In genomic region chr10:118918116-118918515, GRCh38 we compare ENCODE assay signal across 24 cellular contexts.
"Had no signal": no experiment of that assay in that cellular context is flagged by ENCODE, and none has a peak within 500 bp of the region (broad histone marks: within the 10 kb centered on the region; RNA-seq: fewer than 3 reads in every experiment).

No MANE protein-coding gene starts in this region.

- H3K4me1 ChIP-seq: left lung, stomach, upper lobe of left lung had no signal

- H3K4me3 ChIP-seq: dorsolateral prefrontal cortex, gastrocnemius medialis, heart left ventricle, left lung, mucosa of descending colon, ovary, sigmoid colon, stomach, thyroid gland, upper lobe of left lung had no signal

- DNase-seq: dorsolateral prefrontal cortex; effector CD4-positive, alpha-beta T cell; gastrocnemius medialis; heart left ventricle; hippocampal formation; left cardiac atrium; left lung; mesenchymal stem cell; mucosa of descending colon; naive B cell; nucleus accumbens; ovary; retina; sigmoid colon; stimulated activated CD4-positive, alpha-beta T cell treated with anti-CD3 and anti-CD28 coated beads, Interleukin-2, amount 100 ng/mL, for 24 hours; stimulated activated CD4-positive, alpha-beta T cell treated with anti-CD3 and anti-CD28 coated beads, Interleukin-4, amount 100 ng/mL, for 24 hours; stimulated activated naive CD4-positive, alpha-beta T cell treated with Interleukin-2 at 50 U/mL for 16 hours; stomach; thyroid gland; upper lobe of left lung had no signal

- H3K9me3 ChIP-seq: gastrocnemius medialis, heart left ventricle, left lung, mucosa of descending colon, ovary, sigmoid colon, stomach, thyroid gland, upper lobe of left lung had no signal

- H3K36me3 ChIP-seq: gastrocnemius medialis, heart left ventricle, left lung, ovary, sigmoid colon, stomach, thyroid gland, upper lobe of left lung had no signal

- H3K4me3 Mint-ChIP-seq: mesothelial cell of epicardium; natural killer cell treated with Interleukin-12 subunit alpha and Interleukin-12 subunit beta and Interleukin-15 and Interleukin-18, amount 100 ng/mL, for 72 hours; neural crest cell; stimulated activated effector memory CD8-positive, alpha-beta T cell treated with anti-CD3 and anti-CD28 coated beads, Interleukin-12 subunit alpha, Interleukin-12 subunit beta, amount 100 ng/mL, for 72 hours had no signal

- H3K27me3 ChIP-seq: gastrocnemius medialis, heart left ventricle, left lung, ovary, sigmoid colon, stomach, thyroid gland, upper lobe of left lung had no signal

- H3K27ac ChIP-seq: dorsolateral prefrontal cortex, gastrocnemius medialis, heart left ventricle, left lung, ovary, sigmoid colon, stomach, thyroid gland, upper lobe of left lung had no signal

- H3K4me1 Mint-ChIP-seq: naive B cell; stimulated activated effector memory CD8-positive, alpha-beta T cell treated with anti-CD3 and anti-CD28 coated beads, Interleukin-12 subunit alpha, Interleukin-12 subunit beta, amount 100 ng/mL, for 72 hours had no signal

- H3K9me3 Mint-ChIP-seq: mesothelial cell of epicardium; natural killer cell treated with Interleukin-12 subunit alpha and Interleukin-12 subunit beta and Interleukin-15 and Interleukin-18, amount 100 ng/mL, for 72 hours; neural crest cell; stimulated activated effector memory CD8-positive, alpha-beta T cell treated with anti-CD3 and anti-CD28 coated beads, Interleukin-12 subunit alpha, Interleukin-12 subunit beta, amount 100 ng/mL, for 72 hours had no signal

- H3K27ac Mint-ChIP-seq: mesothelial cell of epicardium; naive B cell; natural killer cell treated with Interleukin-12 subunit alpha and Interleukin-12 subunit beta and Interleukin-15 and Interleukin-18, amount 100 ng/mL, for 72 hours; stimulated activated effector memory CD8-positive, alpha-beta T cell treated with anti-CD3 and anti-CD28 coated beads, Interleukin-12 subunit alpha, Interleukin-12 subunit beta, amount 100 ng/mL, for 72 hours had no signal

- H3K36me3 Mint-ChIP-seq: mesothelial cell of epicardium; naive B cell; natural killer cell treated with Interleukin-12 subunit alpha and Interleukin-12 subunit beta and Interleukin-15 and Interleukin-18, amount 100 ng/mL, for 72 hours; stimulated activated effector memory CD8-positive, alpha-beta T cell treated with anti-CD3 and anti-CD28 coated beads, Interleukin-12 subunit alpha, Interleukin-12 subunit beta, amount 100 ng/mL, for 72 hours had no signal
